9 cellular contexts compared by ENCODE assay signal in genomic region chr5:171595801-171596231, GRCh38.
DNase-seq lines count a peak whose midpoint lies in the region; ATAC-seq, FAIRE-seq and TF ChIP-seq lines count a peak whose summit lies in the region.
"Had no signal": no experiment of that assay in that cellular context is flagged by ENCODE, and none has a peak within 500 bp of the region (broad histone marks: within the 10 kb centered on the region; RNA-seq: fewer than 3 reads in every experiment).

No MANE protein-coding gene starts in this region.

- H3K4me1 ChIP-seq in psoas muscle (no peaks in the 10 kb centered on the region), kidney (ENCODE audit: control insufficient read depth in 1 of 2, insufficient read depth in 1 of 2, low read depth in 1 of 2, low read length in 2 of 2) (no peaks in the 10 kb centered on the region)

- intact Hi-C loops in psoas muscle (cut with DNase I), result no loop called here
- intact Hi-C loops in kidney (cut with DNase I), result no loop called here

- H3K9ac ChIP-seq in kidney (ENCODE audit: low read length in 2 of 2), result no peak overlapping the region

- no peak for FAIRE-seq in kidney (lab: Jason Lieb, UNC)

- peaks cover 3% of the 10 kb centered on the region for H3K9me3 ChIP-seq in psoas muscle
- peaks cover 0 to 4% of the 10 kb centered on the region in 2 donors for H3K9me3 ChIP-seq in kidney (ENCODE audit: control insufficient read depth in 1 of 2, low read length in 2 of 2)

- DNase-seq in astrocyte of the hippocampus (ENCODE audit: low read depth, low spot score) (peak; percentile 70), psoas muscle (peak; percentile 49 to 59), kidney (no peak), GM19238 (ENCODE audit: insufficient read length, low spot score) (no peak), cortex of kidney (lab: John Stamatoyannopoulos, UW) (no peak), inferior parietal cortex (ENCODE audit: extremely low spot score) (no peak)
- DNase-seq: NCI-H1092 had no signal

- H3K27ac ChIP-seq in psoas muscle (no peak overlapping the region), kidney (ENCODE audit: low read depth in 2 of 2, low read length in 2 of 2) (no peak overlapping the region)

- peaks cover 0 to 22% (median 8%) of the 10 kb centered on the region in 3 donors for H3K27me3 ChIP-seq in psoas muscle (ENCODE audit: insufficient read depth in 3 of 3, low read length in 2 of 3)

- no peaks in the 10 kb centered on the region for H3K36me3 ChIP-seq in psoas muscle (ENCODE audit: insufficient read depth in 1 of 2, low read depth in 1 of 2)
- H3K36me3 ChIP-seq in kidney (ENCODE audit: control insufficient read depth in 1 of 2, insufficient read depth in 2 of 2, low read length in 2 of 2), result no peaks in the 10 kb centered on the region

- ATAC-seq in GM18870 (IDR thresholded peaks at IDR 0.05; ENCODE audit: unreplicated experiment) (peak; percentile 87), HG03039 (IDR thresholded peaks at IDR 0.05; ENCODE audit: unreplicated experiment) (peak; percentile 71), psoas muscle (peak in 3 of 4 donors; percentile 58 to 68 (median 61))

- WGBS in psoas muscle, 3 donors, result 49 to 68% (median 61%) methylated on average over 3 of the region's 3 CpGs

- H3K4me3 ChIP-seq in psoas muscle (no peak overlapping the region), kidney (ENCODE audit: low read length in 2 of 2) (no peak overlapping the region)

- TF ChIP-seq CTCF in psoas muscle (IDR thresholded peaks at IDR 0.05) (no peak), kidney (IDR thresholded peaks at IDR 0.05; ENCODE audit: borderline replicate concordance, extremely low read depth, insufficient read depth) (no peak)

Comparison
In these comparisons a context has a peak if more than half of its experiments do, and no peak if none do; other contexts are left out.
1. DNase-seq: peak in astrocyte of the hippocampus (single experiment) and psoas muscle (2 of 2); none in kidney (single experiment), GM19238 (single experiment), cortex of kidney (single experiment) and inferior parietal cortex (single experiment).
2. Peak in every context shown above with its lines, with median percentiles within 50 percentile points of each other: ATAC-seq.